ENCODE assay signal across 26 cellular contexts in the genomic region with DNA sequence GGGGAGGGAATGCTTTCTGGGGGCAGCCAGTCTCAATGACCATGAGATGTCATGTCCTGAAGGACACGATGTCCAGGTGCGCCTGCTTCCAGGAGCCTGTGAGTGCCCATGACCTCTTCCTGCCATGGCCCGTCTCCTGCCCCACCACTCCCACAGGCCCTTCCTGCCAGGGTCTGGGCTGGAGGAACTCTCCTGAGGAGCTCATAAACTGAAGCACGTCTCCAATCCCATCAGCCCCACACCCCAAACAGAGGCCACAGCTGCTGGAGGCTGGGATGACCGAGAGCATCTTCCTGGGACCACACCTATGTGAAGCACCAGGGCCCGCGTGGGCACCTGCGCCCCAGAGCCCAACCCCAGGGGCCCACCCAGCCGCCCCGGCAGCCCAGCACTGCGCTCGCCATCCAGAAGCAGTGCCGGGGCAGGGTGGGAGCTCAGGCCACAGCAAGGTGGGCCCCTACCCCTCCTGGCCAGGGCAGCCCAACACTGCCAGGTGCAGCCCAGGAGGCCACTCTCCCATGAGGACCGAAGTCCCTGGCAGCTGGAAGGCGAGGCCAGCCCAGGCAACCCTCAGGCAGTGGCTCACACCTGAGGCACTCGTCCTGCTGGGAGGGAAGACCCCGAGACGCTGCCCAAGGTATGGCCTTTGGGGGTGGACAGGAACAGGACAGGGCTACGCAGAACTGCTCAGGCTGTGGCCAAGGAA. TPM values are rescaled to one million over a fixed set of nuclear protein-coding genes. Genes with fewer than 3 reads are reported as not detected.
DNase-seq lines count a peak whose midpoint lies in the region; ATAC-seq and TF ChIP-seq lines count a peak whose summit lies in the region.
"Had no signal": no experiment of that assay in that cellular context is flagged by ENCODE, and none has a peak within 500 bp of the region (broad histone marks: within the 10 kb centered on the region; RNA-seq: fewer than 3 reads in every experiment).

No MANE protein-coding gene starts in this region.

- H3K9ac ChIP-seq in SK-N-SH: no peak overlapping the region

- ATAC-seq in SK-N-SH treated with all-trans-retinoic acid at 6 μM for 48 hours (no peak), GM23338 (no peak)
- ATAC-seq: left lobe of liver had no signal

- no peak overlapping the region for H3K27ac ChIP-seq in SK-N-SH (ENCODE audit: low read depth in 2 of 2, low read length in 1 of 2)
- no peak overlapping the region for H3K27ac ChIP-seq in GM23338 (ENCODE audit: low read depth)
- no peak overlapping the region for H3K27ac ChIP-seq in left ventricle myocardium inferior (replicated peaks)
- no peak overlapping the region for H3K27ac ChIP-seq in coronary artery
- H3K27ac ChIP-seq: 22Rv1, colonic mucosa, WERI-Rb-1 had no signal

- peaks cover 49% of the 10 kb centered on the region for H3K79me2 ChIP-seq in SK-N-SH (ENCODE audit: insufficient read depth)
- H3K79me2 ChIP-seq in GM23338 (replicated peaks; ENCODE audit: insufficient read depth): peaks cover 7% of the 10 kb centered on the region; the same call in 1 of the 2 replicates

- H3K9me3 Mint-ChIP-seq in GM23338: no peaks in the 10 kb centered on the region
- H3K9me3 Mint-ChIP-seq: activated CD4-positive, alpha-beta memory T cell treated with anti-CD3 and anti-CD28 coated beads, Interleukin-2, amount 10 ng/mL, durations not matched to agents 7 days and 5 days; brain; T-helper 2 cell treated with Interferon-gamma antibody and Interleukin-4, amounts not matched to agents 5 μg/mL and 100 μg/mL, for 36 hours had no signal

- H3K27me3 ChIP-seq in SK-N-SH (ENCODE audit: insufficient read depth) (no peaks in the 10 kb centered on the region), GM23338 (ENCODE audit: insufficient read depth) (no peaks in the 10 kb centered on the region), left ventricle myocardium inferior (ENCODE audit: low read depth) (no peaks in the 10 kb centered on the region)
- H3K27me3 ChIP-seq: colonic mucosa had no signal

- H3K4me2 ChIP-seq in SK-N-SH: no peak overlapping the region
- no peak overlapping the region for H3K4me2 ChIP-seq in GM23338

- peaks cover 14% of the 10 kb centered on the region for H3K27me3 Mint-ChIP-seq in GM23338 (ENCODE audit: insufficient read depth, low read depth, poor library complexity)
- H3K27me3 Mint-ChIP-seq: activated CD4-positive, alpha-beta memory T cell treated with anti-CD3 and anti-CD28 coated beads, Interleukin-2, amount 10 ng/mL, durations not matched to agents 7 days and 5 days; activated naive CD8-positive, alpha-beta T cell; brain; progenitor cell of endocrine pancreas had no signal

- peak overlapping the region; percentile 74; the same call in 1 of the 2 replicates for H3K27ac Mint-ChIP-seq in GM23338
- H3K27ac Mint-ChIP-seq: activated CD4-positive, alpha-beta memory T cell treated with anti-CD3 and anti-CD28 coated beads, Interleukin-2, amount 10 ng/mL, durations not matched to agents 7 days and 5 days; activated naive CD8-positive, alpha-beta T cell; T-helper 2 cell treated with Interferon-gamma antibody and Interleukin-4, amounts not matched to agents 5 μg/mL and 100 μg/mL, for 36 hours had no signal

- no peak overlapping the region for H3K4me3 Mint-ChIP-seq in GM23338
- H3K4me3 Mint-ChIP-seq: activated CD4-positive, alpha-beta memory T cell treated with anti-CD3 and anti-CD28 coated beads, Interleukin-2, amount 10 ng/mL, durations not matched to agents 7 days and 5 days; activated naive CD8-positive, alpha-beta T cell; brain; T-helper 2 cell treated with Interferon-gamma antibody and Interleukin-4, amounts not matched to agents 5 μg/mL and 100 μg/mL, for 36 hours had no signal

- H3K9me3 ChIP-seq in SK-N-SH (no peaks in the 10 kb centered on the region), left ventricle myocardium inferior (replicated peaks) (no peaks in the 10 kb centered on the region)
- H3K9me3 ChIP-seq: colonic mucosa had no signal

- no peak for TF ChIP-seq CTCF in SK-N-SH (IDR thresholded peaks at IDR 0.05)
- no peak for TF ChIP-seq CTCF in GM23338 (conservative IDR thresholded peaks at IDR 0.05; ENCODE audit: low read depth in 2 of 2)
- no peak for TF ChIP-seq CTCF in left ventricle myocardium inferior (IDR thresholded peaks at IDR 0.05; ENCODE audit: borderline replicate concordance)
- TF ChIP-seq CTCF in coronary artery (IDR thresholded peaks at IDR 0.05): no peak

- H3K4me3 ChIP-seq in SK-N-SH (ENCODE audit: low read depth in 2 of 2, low read length in 1 of 2) (no peak overlapping the region), GM23338 (no peak overlapping the region), left ventricle myocardium inferior (no peak overlapping the region), coronary artery (no peak overlapping the region)
- H3K4me3 ChIP-seq: colonic mucosa had no signal

- TF ChIP-seq EP300 in SK-N-SH (IDR thresholded peaks at IDR 0.05; ENCODE audit: borderline replicate concordance in 1 of 2, low read depth in 1 of 2, low read length in 1 of 2): no peak

- H3K4me1 Mint-ChIP-seq in GM23338: peaks cover 43% of the 10 kb centered on the region
- H3K4me1 Mint-ChIP-seq: activated CD4-positive, alpha-beta memory T cell treated with anti-CD3 and anti-CD28 coated beads, Interleukin-2, amount 10 ng/mL, durations not matched to agents 7 days and 5 days had no signal

- H3F3A ChIP-seq in SK-N-SH (replicated peaks; ENCODE audit: insufficient read depth) (no peaks in the 10 kb centered on the region), GM23338 (replicated peaks; ENCODE audit: low read depth) (0 out of 2 replicates have a peak, but pooled peaks cover 6% of the 10 kb centered on the region)

- H2AFZ ChIP-seq in SK-N-SH (ENCODE audit: low read depth) (no peak overlapping the region), GM23338 (no peak overlapping the region)

- no peaks in the 10 kb centered on the region; the same call in 2 of the 3 replicates for H3K36me3 Mint-ChIP-seq in GM23338 (ENCODE audit: low read depth)
- H3K36me3 Mint-ChIP-seq: activated naive CD8-positive, alpha-beta T cell; brain had no signal

- DNase-seq in SK-N-SH (peak; percentile 18), GM23338 (ENCODE audit: low spot score) (no peak), left ventricle myocardium inferior (peak; percentile 9), posterior cingulate gyrus (peak in 6 of 10 donors; percentile 3 to 71 (median 43)), globus pallidus (ENCODE audit: low spot score) (no peak), coronary artery (ENCODE audit: low spot score) (no peak), cortex of kidney (lab: John Stamatoyannopoulos, UW) (no peak)
- DNase-seq: activated CD4-positive, alpha-beta memory T cell treated with anti-CD3 and anti-CD28 coated beads, Interleukin-2, amount 10 ng/mL, durations not matched to agents 7 days and 5 days; AML-193; colonic mucosa; DMS53; GDM1; KBM-7; NCI-H1436 treated with DMSO at 0.1 percent for 48 hours; NCI-H510A treated with DMSO at 0.1 percent for 48 hours; NK-92 treated with Interleukin-12 subunit alpha and Interleukin-12 subunit beta, amount 100 ng/mL, for 24 hours; stimulated activated CD4-positive, alpha-beta T cell treated with anti-CD3 and anti-CD28 coated beads, Interleukin-4, amount 100 ng/mL, for 1 hour; stimulated activated naive CD4-positive, alpha-beta T cell; WERI-Rb-1 had no signal

- H4K20me1 ChIP-seq in SK-N-SH (ENCODE audit: insufficient read depth) (peaks cover 57% of the 10 kb centered on the region), GM23338 (replicated peaks; ENCODE audit: insufficient read depth) (no peaks in the 10 kb centered on the region; the same call in 1 of the 2 replicates)

- H3K36me3 ChIP-seq in SK-N-SH (replicated peaks in 1 of 2; ENCODE audit: control insufficient read depth in 1 of 2, insufficient read depth in 2 of 2, low read length in 1 of 2): peaks cover 3 to 6% of the 10 kb centered on the region in 2 experiments
- H3K36me3 ChIP-seq in GM23338 (ENCODE audit: insufficient read depth): no peaks in the 10 kb centered on the region
- H3K36me3 ChIP-seq in left ventricle myocardium inferior: peaks cover 25% of the 10 kb centered on the region
- H3K36me3 ChIP-seq: colonic mucosa, WERI-Rb-1 had no signal

- H3K4me1 ChIP-seq in SK-N-SH (ENCODE audit: control insufficient read depth in 1 of 2, insufficient read depth in 2 of 2, low read depth in 1 of 2, low read length in 1 of 2): peaks cover 0 to 16% of the 10 kb centered on the region in 2 experiments; a peak in 1 of 4 replicates
- peaks cover 6% of the 10 kb centered on the region for H3K4me1 ChIP-seq in GM23338 (ENCODE audit: insufficient read depth)
- peaks cover 51% of the 10 kb centered on the region for H3K4me1 ChIP-seq in left ventricle myocardium inferior
- H3K4me1 ChIP-seq: colonic mucosa had no signal

- no peaks in the 10 kb centered on the region for H3K9me2 ChIP-seq in SK-N-SH
- no peaks in the 10 kb centered on the region for H3K9me2 ChIP-seq in GM23338 (ENCODE audit: insufficient read depth)

- POLR2A ChIA-PET in SK-N-SH (lab: Yijun Ruan, JAX): no interaction called here

- WGBS in SK-N-SH (ENCODE audit: low lambda C conversion rate): 82% methylated on average over 7 of the region's 19 CpGs

- TF ChIP-seq RAD21 in SK-N-SH (IDR thresholded peaks at IDR 0.05; ENCODE audit: low read length): no peak

- CTCF ChIA-PET in SK-N-SH (lab: Yijun Ruan, JAX): interaction anchor here (1.4 kb wide), 1 partner anchor 24 kb away, joined by 3 read pairs; no protein-coding TSS in a partner anchor

- intact Hi-C loops in left ventricle myocardium inferior (cut with micrococcal nuclease): no loop called here
- intact Hi-C loops in posterior cingulate gyrus (cut with DNase I): no loop called here

TF ChIP-seq in SK-N-SH, 30 proteins besides CTCF, POLR2A, EP300 and RAD21:
- TF ChIP-seq JUND (IDR thresholded peaks at IDR 0.05) (no peak), EZH2phosphoT487 (IDR thresholded peaks at IDR 0.05; ENCODE audit: borderline replicate concordance, low read depth) (no peak)
TF ChIP-seq in SK-N-SH: peak in this region for 0.

TF ChIP-seq in GM23338, 12 proteins besides CTCF, POLR2A, EP300 and RAD21 (continues in another document):
- no peak for TF ChIP-seq EZH2phosphoT487 (IDR thresholded peaks at IDR 0.05; ENCODE audit: unreplicated experiment)
- no peak for TF ChIP-seq ZNF114 (CRISPR knock-in tag; IDR thresholded peaks at IDR 0.05)
- TF ChIP-seq CREB1 (CRISPR knock-in tag; IDR thresholded peaks at IDR 0.05; ENCODE audit: low read depth): no peak

RNA-seq across cellular contexts. Expression of a gene that starts 53.9 kb away (rescaled TPM):
- polyA plus RNA-seq in SK-N-SH (2012; rRNA removed): 67.7 and 69.3 TPM in 2 replicates
- polyA plus RNA-seq in SK-N-SH (2012; cell fraction: cytosol; rRNA removed): 54.5 and 61.1 TPM in 2 replicates
- polyA plus RNA-seq in SK-N-SH (2012; cell fraction: nucleus; rRNA removed): 115 and 123 TPM in 2 replicates
- total RNA-seq in GM23338 (2014; rRNA removed; shearing (Covaris generic)): 86.6 and 95.7 TPM in 2 replicates
- polyA plus RNA-seq in GM23338 (2016; fragmentation: Nextera tagmentation; extraction: Ambion mirVana): 63.2 and 71.6 TPM in 2 replicates
- 108 TPM for total RNA-seq in left ventricle myocardium inferior

Comparison
In these comparisons a context has a peak if more than half of its experiments do, and no peak if none do; other contexts are left out.
1. DNase-seq: peak in SK-N-SH (single experiment), left ventricle myocardium inferior (single experiment) and posterior cingulate gyrus (6 of 10); none in GM23338 (single experiment), globus pallidus (single experiment), coronary artery (single experiment) and cortex of kidney (single experiment).